ENCODE assay signal across 9 cellular contexts in genomic region chr15:70508561-70509281, GRCh38.
DNase-seq lines count a peak whose midpoint lies in the region; ATAC-seq and TF ChIP-seq lines count a peak whose summit lies in the region.
"Had no signal": no experiment of that assay in that cellular context is flagged by ENCODE, and none has a peak within 500 bp of the region (broad histone marks: within the 10 kb centered on the region; RNA-seq: fewer than 3 reads in every experiment).

No MANE protein-coding gene starts in this region.

- POLR2A ChIA-PET in OCI-LY7 (lab: Charles Lee): no interaction called here

- no peaks in the 10 kb centered on the region for H3K79me2 ChIP-seq in OCI-LY7 (ENCODE audit: insufficient read depth, low read depth, low read length)

- no peak overlapping the region for H3K4me3 ChIP-seq in OCI-LY7 (ENCODE audit: low read depth, low read length, poor library complexity, severe bottlenecking)
- no peak overlapping the region for H3K4me3 ChIP-seq in choroid plexus epithelial cell (ENCODE audit: low read depth, low read length)
- no peak overlapping the region for H3K4me3 ChIP-seq in retinal pigment epithelial cell (ENCODE audit: low read length)
- no peak overlapping the region for H3K4me3 ChIP-seq in suprapubic skin
- H3K4me3 ChIP-seq: skin epidermis had no signal

- H3K4me1 ChIP-seq in OCI-LY7 (ENCODE audit: insufficient read depth, low read length, poor library complexity, severe bottlenecking): peaks cover 31% of the 10 kb centered on the region
- peaks cover 27% of the 10 kb centered on the region for H3K4me1 ChIP-seq in suprapubic skin

- H3K27ac ChIP-seq in OCI-LY7 (ENCODE audit: low read depth, low read length, poor library complexity, severe bottlenecking) (no peak overlapping the region), suprapubic skin (no peak overlapping the region)

- intact Hi-C loops in OCI-LY7 (cut with micrococcal nuclease; ENCODE audit: unreplicated experiment): no loop called here

- 58% methylated on average over 5 of the region's 5 CpGs for WGBS in suprapubic skin

- TF ChIP-seq POLR2A in suprapubic skin (IDR thresholded peaks at IDR 0.05): no peak

- no peak overlapping the region for H3K4me2 ChIP-seq in OCI-LY7 (ENCODE audit: low read length)

- H3K9me3 ChIP-seq in OCI-LY7 (ENCODE audit: low read length): peaks cover 23% of the 10 kb centered on the region; the same call in 1 of the 2 replicates
- peaks cover 18% of the 10 kb centered on the region for H3K9me3 ChIP-seq in suprapubic skin

- DNase-seq in ELR (ENCODE audit: low read depth) (peak; percentile 93), OCI-LY7 (ENCODE audit: low spot score) (no peak), choroid plexus epithelial cell (ENCODE audit: low read depth) (peak; percentile 96), retinal pigment epithelial cell (ENCODE audit: low read depth) (peak; percentile 97), suprapubic skin (ENCODE audit: low spot score in 2 of 2) (no peak)

- H3K36me3 ChIP-seq in OCI-LY7 (ENCODE audit: insufficient read depth, low read length) (no peaks in the 10 kb centered on the region; the same call in 1 of the 2 replicates), suprapubic skin (no peaks in the 10 kb centered on the region)

- CTCF ChIA-PET in OCI-LY7 (lab: Charles Lee; ENCODE audit: unreplicated experiment): no interaction called here

- ATAC-seq in GM18861 (IDR thresholded peaks at IDR 0.05; ENCODE audit: unreplicated experiment): no peak
- no peak for ATAC-seq in HG03196 (IDR thresholded peaks at IDR 0.05; ENCODE audit: unreplicated experiment)
- ATAC-seq in HG03175 (IDR thresholded peaks at IDR 0.05; ENCODE audit: unreplicated experiment): no peak

- no peaks in the 10 kb centered on the region for H3K27me3 ChIP-seq in suprapubic skin

- 0 out of 2 replicates have a peak, but pooled peaks have one; percentile 23 for TF ChIP-seq CTCF in OCI-LY7 (conservative IDR thresholded peaks at IDR 0.05; ENCODE audit: low read length)
- peak; percentile 18 for TF ChIP-seq CTCF in choroid plexus epithelial cell (conservative IDR thresholded peaks at IDR 0.05; ENCODE audit: low read depth, low read length)
- TF ChIP-seq CTCF in retinal pigment epithelial cell (conservative IDR thresholded peaks at IDR 0.05; ENCODE audit: low read depth, low read length): no peak
- no peak for TF ChIP-seq CTCF in suprapubic skin (IDR thresholded peaks at IDR 0.05)

- TF ChIP-seq EP300 in suprapubic skin (IDR thresholded peaks at IDR 0.05): no peak

- no TSS peak for BruUV-seq in OCI-LY7 (replicated peaks; lab: Mats Ljungman, UMichigan)

- no peaks in the 10 kb centered on the region for H3K9me2 ChIP-seq in OCI-LY7 (ENCODE audit: insufficient read depth, low read length)

- H2AFZ ChIP-seq in OCI-LY7 (ENCODE audit: low read length): no peak overlapping the region

- no peaks in the 10 kb centered on the region for H4K20me1 ChIP-seq in OCI-LY7 (ENCODE audit: insufficient read depth, low read length)

Comparison
In these comparisons a context has a peak if more than half of its experiments do, and no peak if none do; other contexts are left out.
1. DNase-seq: peak in ELR (single experiment), choroid plexus epithelial cell (single experiment) and retinal pigment epithelial cell (single experiment); none in OCI-LY7 (single experiment) and suprapubic skin (0 of 2).
2. CTCF ChIP-seq: peak in OCI-LY7 (single experiment) and choroid plexus epithelial cell (single experiment); none in retinal pigment epithelial cell (single experiment) and suprapubic skin (0 of 2).